ENCODE assay signal across 14 cellular contexts in the genomic region with DNA sequence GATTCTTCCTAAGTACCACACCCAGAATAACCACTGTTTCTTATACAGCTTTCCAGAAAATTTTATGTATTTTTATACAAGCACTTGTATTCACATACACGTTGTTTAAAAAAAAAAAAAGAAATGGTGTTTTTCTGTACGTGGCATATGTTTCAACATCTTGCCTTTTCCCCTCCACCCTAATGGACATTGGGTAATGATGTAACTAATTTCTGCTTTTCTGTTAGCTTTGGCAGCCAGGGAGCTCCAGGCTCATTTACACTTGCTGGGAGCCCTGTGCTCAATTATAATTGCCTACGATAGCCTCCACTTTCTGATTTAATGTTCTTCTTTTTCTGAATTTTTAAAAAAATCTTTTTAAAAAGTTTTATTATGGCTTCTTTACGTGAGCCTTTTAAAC.
"Had no signal": no experiment of that assay in that cellular context is flagged by ENCODE, and none has a peak within 500 bp of the region (broad histone marks: within the 10 kb centered on the region; RNA-seq: fewer than 3 reads in every experiment).

No MANE protein-coding gene starts in this region.

- H3K27me3 ChIP-seq: adrenal gland, colonic mucosa, gastrocnemius medialis, ovary, stomach had no signal

- H3K4me1 ChIP-seq: colonic mucosa, gastrocnemius medialis, stomach had no signal

- H3K9me3 ChIP-seq: adrenal gland, colonic mucosa, gastrocnemius medialis, ovary, stomach, thoracic aorta had no signal

- H3K27ac ChIP-seq: adrenal gland, colonic mucosa, gastrocnemius medialis, ovary, stomach, thoracic aorta had no signal

- H3K36me3 ChIP-seq: adrenal gland, colonic mucosa, ovary, stomach, thoracic aorta had no signal

- DNase-seq: activated CD4-positive, alpha-beta T cell treated with anti-CD3 and anti-CD28 coated beads, Interleukin-2, amount 10 ng/mL, durations not matched to agents 7 days and 5 days; activated CD4-positive, CD25-positive, alpha-beta regulatory T cell; activated CD8-positive, alpha-beta memory T cell treated with anti-CD3 and anti-CD28 coated beads for 24 hours; activated naive CD4-positive, alpha-beta T cell treated with anti-CD3 and anti-CD28 coated beads, Interleukin-2, amount 10 ng/mL, durations not matched to agents 7 days and 5 days; adrenal gland; caudate nucleus; colonic mucosa; effector CD8-positive, alpha-beta T cell; gastrocnemius medialis; kidney; ovary; stimulated activated CD4-positive, alpha-beta T cell treated with anti-CD3 and anti-CD28 coated beads, Interleukin-4, amount 100 ng/mL, for 1 hour; stomach had no signal

- H3K4me3 ChIP-seq: adrenal gland, colonic mucosa, gastrocnemius medialis, ovary, stomach, thoracic aorta had no signal
